ENCODE assay signal across 8 cellular contexts in genomic region chr10:101588879-101589278, GRCh38. TPM values are rescaled to one million over a fixed set of nuclear protein-coding genes. Genes with fewer than 3 reads are reported as not detected.
DNase-seq lines count a peak whose midpoint lies in the region; ATAC-seq, FAIRE-seq and TF ChIP-seq lines count a peak whose summit lies in the region.

No MANE protein-coding gene starts in this region.

- DNase-seq in activated T-cell treated with anti-CD3 and anti-CD28 coated beads, Interleukin-2, amount 50 U/mL, for 72 hours: no peak
- DNase-seq in activated T-cell treated with anti-CD3 and anti-CD28 coated beads, Interleukin-2, amount 50 U/mL, for 1 hour: no peak
- no peak for DNase-seq in activated CD8-positive, alpha-beta T cell treated with anti-CD3 and anti-CD28 coated beads for 36 hours
- DNase-seq in kidney (peak; percentile 19), type B pancreatic cell (ENCODE audit: extremely low spot score, unreplicated experiment) (no peak), substantia nigra (lab: John Stamatoyannopoulos, UW) (no peak)

- ATAC-seq in activated T-cell treated with anti-CD3 and anti-CD28 coated beads, Interleukin-2, amount 50 U/mL, for 72 hours (replicated peaks in 1 of 2): no peak
- ATAC-seq in activated CD8-positive, alpha-beta T cell treated with anti-CD3 and anti-CD28 coated beads for 36 hours: no peak
- ATAC-seq in GM21619 (IDR thresholded peaks at IDR 0.05; ENCODE audit: unreplicated experiment) (no peak), GM21515 (IDR thresholded peaks at IDR 0.05; ENCODE audit: unreplicated experiment) (no peak)

- H3K36me3 Mint-ChIP-seq in activated T-cell treated with anti-CD3 and anti-CD28 coated beads, Interleukin-2, amount 50 U/mL, for 72 hours (ENCODE audit: insufficient read depth in 2 of 2): peaks cover 2 to 3% of the 10 kb centered on the region in 2 donors
- peaks cover 7% of the 10 kb centered on the region for H3K36me3 Mint-ChIP-seq in activated CD8-positive, alpha-beta T cell treated with anti-CD3 and anti-CD28 coated beads for 36 hours (ENCODE audit: low read depth)
- H3K36me3 Mint-ChIP-seq in type B pancreatic cell: peaks cover 7% of the 10 kb centered on the region

- peaks cover 8 to 12% of the 10 kb centered on the region in 2 donors for H3K4me1 ChIP-seq in kidney (ENCODE audit: control insufficient read depth in 1 of 2, insufficient read depth in 1 of 2, low read depth in 1 of 2, low read length in 2 of 2)

- CTCF ChIA-PET in activated CD8-positive, alpha-beta T cell treated with anti-CD3 and anti-CD28 coated beads for 36 hours (lab: Charles Lee): interaction anchor here (1.4 to 2.5 kb wide), 5 partner anchors 13 to 374 kb away, joined by 4 to 21 read pairs (median 9); no protein-coding TSS in a partner anchor

- POLR2A ChIA-PET in activated CD8-positive, alpha-beta T cell treated with anti-CD3 and anti-CD28 coated beads for 36 hours (lab: Charles Lee): interaction anchor here (0.7 to 1.0 kb wide), 2 partner anchors 11 to 556 kb away, joined by 3 to 5 read pairs; no protein-coding TSS in a partner anchor

- H3K9ac ChIP-seq in kidney (ENCODE audit: low read length in 2 of 2): no peak overlapping the region

- H3K27me3 Mint-ChIP-seq in activated T-cell treated with anti-CD3 and anti-CD28 coated beads, Interleukin-2, amount 50 U/mL, for 72 hours (ENCODE audit: low read depth): no peaks in the 10 kb centered on the region
- no peaks in the 10 kb centered on the region for H3K27me3 Mint-ChIP-seq in activated CD8-positive, alpha-beta T cell treated with anti-CD3 and anti-CD28 coated beads for 36 hours
- no peaks in the 10 kb centered on the region for H3K27me3 Mint-ChIP-seq in type B pancreatic cell

- H3K9me3 ChIP-seq in kidney (ENCODE audit: control insufficient read depth in 1 of 2, low read length in 2 of 2): no peaks in the 10 kb centered on the region

- no peak for FAIRE-seq in kidney (lab: Jason Lieb, UNC)

- H3K27ac Mint-ChIP-seq in activated T-cell treated with anti-CD3 and anti-CD28 coated beads, Interleukin-2, amount 50 U/mL, for 72 hours: peak overlapping the region; percentile 68
- no peak overlapping the region for H3K27ac Mint-ChIP-seq in activated CD8-positive, alpha-beta T cell treated with anti-CD3 and anti-CD28 coated beads for 36 hours
- peak overlapping the region; percentile 74 for H3K27ac Mint-ChIP-seq in type B pancreatic cell

- intact Hi-C loops in activated CD8-positive, alpha-beta T cell treated with anti-CD3 and anti-CD28 coated beads for 36 hours (cut with micrococcal nuclease): no loop called here
- intact Hi-C loops in kidney (cut with DNase I): no loop called here

- no peaks in the 10 kb centered on the region for H3K9me3 Mint-ChIP-seq in activated T-cell treated with anti-CD3 and anti-CD28 coated beads, Interleukin-2, amount 50 U/mL, for 72 hours
- no peaks in the 10 kb centered on the region for H3K9me3 Mint-ChIP-seq in activated CD8-positive, alpha-beta T cell treated with anti-CD3 and anti-CD28 coated beads for 36 hours
- H3K9me3 Mint-ChIP-seq in type B pancreatic cell: no peaks in the 10 kb centered on the region

- TF ChIP-seq CTCF in activated CD8-positive, alpha-beta T cell treated with anti-CD3 and anti-CD28 coated beads for 36 hours (IDR thresholded peaks at IDR 0.05): no peak
- TF ChIP-seq CTCF in kidney (IDR thresholded peaks at IDR 0.05; ENCODE audit: borderline replicate concordance, extremely low read depth, insufficient read depth) (no peak), type B pancreatic cell (conservative IDR thresholded peaks at IDR 0.05) (no peak)

- peak overlapping the region; percentile 95 to 96 for H3K4me3 Mint-ChIP-seq in activated T-cell treated with anti-CD3 and anti-CD28 coated beads, Interleukin-2, amount 50 U/mL, for 72 hours
- H3K4me3 Mint-ChIP-seq in activated CD8-positive, alpha-beta T cell treated with anti-CD3 and anti-CD28 coated beads for 36 hours: peak overlapping the region; percentile 93
- peak overlapping the region; percentile 95 for H3K4me3 Mint-ChIP-seq in type B pancreatic cell

- no peaks in the 10 kb centered on the region for H3K36me3 ChIP-seq in kidney (ENCODE audit: control insufficient read depth in 1 of 2, insufficient read depth in 2 of 2, low read length in 2 of 2)

- H3K4me3 ChIP-seq in kidney (ENCODE audit: low read length in 2 of 2): peak overlapping the region; percentile 97 to 100

- no peak overlapping the region for H3K27ac ChIP-seq in kidney (ENCODE audit: low read depth in 2 of 2, low read length in 2 of 2)
- no peak overlapping the region for H3K27ac ChIP-seq in substantia nigra (ENCODE audit: low read depth, low read length, poor library complexity, severe bottlenecking)

- peaks cover 24% of the 10 kb centered on the region for H3K4me1 Mint-ChIP-seq in activated T-cell treated with anti-CD3 and anti-CD28 coated beads, Interleukin-2, amount 50 U/mL, for 72 hours (ENCODE audit: low read depth)
- H3K4me1 Mint-ChIP-seq in activated CD8-positive, alpha-beta T cell treated with anti-CD3 and anti-CD28 coated beads for 36 hours (ENCODE audit: low read depth): peaks cover 17% of the 10 kb centered on the region
- peaks cover 11% of the 10 kb centered on the region for H3K4me1 Mint-ChIP-seq in type B pancreatic cell (ENCODE audit: unreplicated experiment)

RNA-seq across cellular contexts. Expression of gene DPCD, which starts 0.8 kb away (rescaled TPM):
- 1 to 10 TPM; 4.5 to 4.7 TPM for total RNA-seq in activated T-cell treated with anti-CD3 and anti-CD28 coated beads, Interleukin-2, amount 50 U/mL, for 72 hours
- 10 to 100 TPM; 19.0 TPM for total RNA-seq in activated CD8-positive, alpha-beta T cell treated with anti-CD3 and anti-CD28 coated beads for 36 hours
- total RNA-seq in kidney (26.4 TPM), type B pancreatic cell (ENCODE audit: low replicate concordance) (32.3 and 37.3 TPM in 2 replicates)
- polyA plus RNA-seq in kidney (ENCODE audit: insufficient read depth, low read depth, low replicate concordance): 63.1 TPM

RNA-seq across cellular contexts. Expression of gene POLL, which starts 0.8 kb away (rescaled TPM):
- 10 to 100 TPM; 34.8 to 38.0 TPM for total RNA-seq in activated T-cell treated with anti-CD3 and anti-CD28 coated beads, Interleukin-2, amount 50 U/mL, for 72 hours
- total RNA-seq in activated CD8-positive, alpha-beta T cell treated with anti-CD3 and anti-CD28 coated beads for 36 hours: 10 to 100 TPM; 32.2 to 33.8 TPM
- total RNA-seq in kidney: 35.2 TPM
- 27.5 TPM for polyA plus RNA-seq in kidney (ENCODE audit: insufficient read depth, low read depth, low replicate concordance)
- total RNA-seq in type B pancreatic cell (ENCODE audit: low replicate concordance): 39.3 and 39.8 TPM in 2 replicates
